In genomic region chrX:144334577-144334976, GRCh38 we compare ENCODE assay signal across 1 cellular context.
TF ChIP-seq lines count a peak whose summit lies in the region.

No MANE protein-coding gene starts in this region.

TF ChIP-seq in GM12878, 131 proteins besides CTCF, POLR2A, EP300 and RAD21 (continued from another document):
- TF ChIP-seq TBL1XR1 (IDR thresholded peaks at IDR 0.05; ENCODE audit: low read depth, low read length) (no peak), SREBF1 (IDR thresholded peaks at IDR 0.05; ENCODE audit: low read length) (no peak), FOXK2 (IDR thresholded peaks at IDR 0.05) (no peak), PML (IDR thresholded peaks at IDR 0.05; ENCODE audit: low read length) (no peak), IKZF1 (conservative IDR thresholded peaks at IDR 0.05) (no peak), NR2C1 (IDR thresholded peaks at IDR 0.05) (no peak), ZNF274 (IDR thresholded peaks at IDR 0.05; ENCODE audit: insufficient read depth, insufficient read length) (no peak), MTA2 (IDR thresholded peaks at IDR 0.05; ENCODE audit: low read depth) (no peak)
- TF ChIP-seq, protein P1, sequence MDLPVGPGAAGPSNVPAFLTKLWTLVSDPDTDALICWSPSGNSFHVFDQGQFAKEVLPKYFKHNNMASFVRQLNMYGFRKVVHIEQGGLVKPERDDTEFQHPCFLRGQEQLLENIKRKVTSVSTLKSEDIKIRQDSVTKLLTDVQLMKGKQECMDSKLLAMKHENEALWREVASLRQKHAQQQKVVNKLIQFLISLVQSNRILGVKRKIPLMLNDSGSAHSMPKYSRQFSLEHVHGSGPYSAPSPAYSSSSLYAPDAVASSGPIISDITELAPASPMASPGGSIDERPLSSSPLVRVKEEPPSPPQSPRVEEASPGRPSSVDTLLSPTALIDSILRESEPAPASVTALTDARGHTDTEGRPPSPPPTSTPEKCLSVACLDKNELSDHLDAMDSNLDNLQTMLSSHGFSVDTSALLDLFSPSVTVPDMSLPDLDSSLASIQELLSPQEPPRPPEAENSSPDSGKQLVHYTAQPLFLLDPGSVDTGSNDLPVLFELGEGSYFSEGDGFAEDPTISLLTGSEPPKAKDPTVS (IDR thresholded peaks at IDR 0.05; ENCODE audit: low read depth, low read length) = no peak
